15 cellular contexts compared by ENCODE assay signal in the genomic region with DNA sequence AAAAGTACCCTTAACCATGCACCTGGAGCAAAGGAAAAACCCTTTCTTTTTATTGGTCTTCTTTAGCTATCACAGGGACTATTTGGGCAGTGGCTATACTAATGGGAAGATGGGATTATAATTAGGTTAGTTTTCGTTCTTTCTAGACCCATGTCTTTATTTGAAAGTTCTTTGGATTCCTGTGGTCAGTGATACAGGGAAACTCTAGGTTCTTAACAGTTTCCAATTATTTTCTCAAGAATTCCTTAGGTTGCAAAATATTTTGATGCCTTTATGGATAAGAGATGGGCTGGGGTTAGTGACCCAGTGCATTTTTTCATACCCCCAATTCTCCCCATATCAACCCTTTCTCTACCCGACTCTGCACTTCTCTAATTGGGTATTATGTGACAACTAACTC. TPM values are rescaled to one million over a fixed set of nuclear protein-coding genes. Genes with fewer than 3 reads are reported as not detected.
DNase-seq lines count a peak whose midpoint lies in the region; ATAC-seq and TF ChIP-seq lines count a peak whose summit lies in the region.
"Had no signal": no experiment of that assay in that cellular context is flagged by ENCODE, and none has a peak within 500 bp of the region (broad histone marks: within the 10 kb centered on the region; RNA-seq: fewer than 3 reads in every experiment).

No MANE protein-coding gene starts in this region.

- peaks cover 74 to 80% of the 10 kb centered on the region in 2 donors for H3K4me1 Mint-ChIP-seq in natural killer cell
- peaks cover 44 to 53% of the 10 kb centered on the region in 2 donors for H3K4me1 Mint-ChIP-seq in natural killer cell treated with Interleukin-12 subunit alpha and Interleukin-12 subunit beta and Interleukin-15 and Interleukin-18, amount 100 ng/mL, for 72 hours (ENCODE audit: low read depth in 2 of 2)
- H3K4me1 Mint-ChIP-seq in T-cell = peaks cover 90 to 94% (median 90%) of the 10 kb centered on the region in 3 donors
- H3K4me1 Mint-ChIP-seq in immature natural killer cell = peaks cover 73 to 89% of the 10 kb centered on the region in 2 donors

- TF ChIP-seq CTCF in natural killer cell (IDR thresholded peaks at IDR 0.05) (no peak), fibroblast of the aortic adventitia (IDR thresholded peaks at IDR 0.05; ENCODE audit: insufficient read depth, low read length) (no peak), thyroid gland (IDR thresholded peaks at IDR 0.05) (no peak)

- H3K36me3 Mint-ChIP-seq in natural killer cell (no peaks in the 10 kb centered on the region), T-cell (no peaks in the 10 kb centered on the region), immature natural killer cell (no peaks in the 10 kb centered on the region)
- H3K36me3 Mint-ChIP-seq in natural killer cell treated with Interleukin-12 subunit alpha and Interleukin-12 subunit beta and Interleukin-15 and Interleukin-18, amount 100 ng/mL, for 72 hours = no peaks in the 10 kb centered on the region
- H3K36me3 Mint-ChIP-seq: stimulated activated naive B cell treated with anti-CD40 and anti-IgM and Interleukin-4, amounts not matched to agents 10 μg/mL and 1 μg/mL and 100 μg/mL, for 72 hours had no signal

- no peaks in the 10 kb centered on the region for H3K36me3 ChIP-seq in thyroid gland

- H3K4me3 ChIP-seq in fibroblast of the aortic adventitia (ENCODE audit: low read depth, low read length) (no peak overlapping the region), thyroid gland (replicated peaks in 1 of 3) (no peak overlapping the region)

- POLR2A ChIA-PET in T-cell (lab: Charles Lee) = interaction anchor here in 1 of 2 donors (0.5 to 0.6 kb wide), 2 partner anchors 28 to 48 kb away, joined by 3 read pairs; no protein-coding TSS in a partner anchor

- H3K27me3 Mint-ChIP-seq in natural killer cell (ENCODE audit: low read depth in 2 of 2) (no peaks in the 10 kb centered on the region), T-cell (no peaks in the 10 kb centered on the region), immature natural killer cell (ENCODE audit: low read depth in 3 of 3) (no peaks in the 10 kb centered on the region)
- H3K27me3 Mint-ChIP-seq in natural killer cell treated with Interleukin-12 subunit alpha and Interleukin-12 subunit beta and Interleukin-15 and Interleukin-18, amount 100 ng/mL, for 72 hours = no peaks in the 10 kb centered on the region
- H3K27me3 Mint-ChIP-seq: stimulated activated naive B cell treated with anti-CD40 and anti-IgM and Interleukin-4, amounts not matched to agents 10 μg/mL and 1 μg/mL and 100 μg/mL, for 72 hours had no signal

- ATAC-seq in natural killer cell (no peak), T-cell (replicated peaks in 1 of 4) (no peak)
- no peak for ATAC-seq in natural killer cell treated with Interleukin-12 subunit alpha and Interleukin-12 subunit beta and Interleukin-15 and Interleukin-18, amount 100 ng/mL, for 72 hours
- ATAC-seq: stimulated activated naive B cell treated with anti-CD40 and anti-IgM and Interleukin-4, amounts not matched to agents 10 μg/mL and 1 μg/mL and 100 μg/mL, for 72 hours had no signal

- CTCF ChIA-PET in T-cell (lab: Charles Lee) = interaction anchor here in 1 of 2 donors (1.2 kb wide), 1 partner anchor 27 kb away, joined by 3 read pairs; no protein-coding TSS in a partner anchor

- 61 to 64% methylated on average over 2 of the region's 2 CpGs for WGBS in thyroid gland, 2 donors

- H3K9me3 Mint-ChIP-seq in natural killer cell (no peaks in the 10 kb centered on the region), T-cell (no peaks in the 10 kb centered on the region), immature natural killer cell (no peaks in the 10 kb centered on the region)
- H3K9me3 Mint-ChIP-seq in natural killer cell treated with Interleukin-12 subunit alpha and Interleukin-12 subunit beta and Interleukin-15 and Interleukin-18, amount 100 ng/mL, for 72 hours = no peaks in the 10 kb centered on the region
- H3K9me3 Mint-ChIP-seq: stimulated activated naive B cell treated with anti-CD40 and anti-IgM and Interleukin-4, amounts not matched to agents 10 μg/mL and 1 μg/mL and 100 μg/mL, for 72 hours had no signal

- no peak for DNase-seq in natural killer cell
- DNase-seq in natural killer cell treated with Interleukin-12 subunit alpha and Interleukin-12 subunit beta and Interleukin-15 and Interleukin-18, amount 100 ng/mL, for 72 hours (ENCODE audit: low spot score) = no peak
- DNase-seq in T-cell = no peak
- peak; percentile 72 for DNase-seq in fibroblast of the aortic adventitia (ENCODE audit: low read depth)
- no peak for DNase-seq in thyroid gland
- no peak for DNase-seq in DMS53 (lab: John Stamatoyannopoulos, UW)
- DNase-seq in immature natural killer cell = no peak
- DNase-seq in NCI-H2081 (lab: John Stamatoyannopoulos, UW) = no peak
- DNase-seq: activated CD4-positive, alpha-beta T cell treated with anti-CD3 and anti-CD28 coated beads for 1 hour; activated gamma-delta T cell; dermis blood vessel endothelial cell; Kasumi-1; occipital lobe; stimulated activated naive B cell treated with anti-CD40 and anti-IgM and Interleukin-4, amounts not matched to agents 10 μg/mL and 1 μg/mL and 100 μg/mL, for 72 hours had no signal

- no peaks in the 10 kb centered on the region for H3K9me3 ChIP-seq in thyroid gland

- H3K4me3 Mint-ChIP-seq in natural killer cell (no peak overlapping the region), T-cell (peak overlapping the region in 1 of 3 donors; percentile 86), immature natural killer cell (no peak overlapping the region)
- no peak overlapping the region for H3K4me3 Mint-ChIP-seq in natural killer cell treated with Interleukin-12 subunit alpha and Interleukin-12 subunit beta and Interleukin-15 and Interleukin-18, amount 100 ng/mL, for 72 hours

- H3K27ac ChIP-seq in thyroid gland = peak overlapping the region in 2 of 3 donors; percentile 10 to 41
- H3K27ac ChIP-seq: C4-2B had no signal

- peaks cover 30 to 52% of the 10 kb centered on the region in 2 donors for H3K4me1 ChIP-seq in thyroid gland

- peak overlapping the region; percentile 83 to 92 for H3K27ac Mint-ChIP-seq in natural killer cell
- peak overlapping the region in 1 of 2 donors; percentile 81 for H3K27ac Mint-ChIP-seq in natural killer cell treated with Interleukin-12 subunit alpha and Interleukin-12 subunit beta and Interleukin-15 and Interleukin-18, amount 100 ng/mL, for 72 hours
- H3K27ac Mint-ChIP-seq in T-cell = peak overlapping the region; percentile 80 to 91
- peak overlapping the region in 2 of 6 donors; percentile 14 to 83 for H3K27ac Mint-ChIP-seq in immature natural killer cell
- H3K27ac Mint-ChIP-seq: stimulated activated naive B cell treated with anti-CD40 and anti-IgM and Interleukin-4, amounts not matched to agents 10 μg/mL and 1 μg/mL and 100 μg/mL, for 72 hours had no signal

- intact Hi-C loops in natural killer cell (cut with micrococcal nuclease) = no loop called here
- intact Hi-C loops in thyroid gland (cut with DNase I) = no loop called here

- no peak for TF ChIP-seq POLR2A in thyroid gland (IDR thresholded peaks at IDR 0.05)

- H3K27me3 ChIP-seq in thyroid gland = no peaks in the 10 kb centered on the region

RNA-seq across cellular contexts. Expression of a gene that starts 49.0 kb away (rescaled TPM):
- 100 to 1,000 TPM; 341 to 437 (median 344) TPM for total RNA-seq in natural killer cell
- 10 to 100 TPM; 44.0 to 81.5 TPM for total RNA-seq in natural killer cell treated with Interleukin-12 subunit alpha and Interleukin-12 subunit beta and Interleukin-15 and Interleukin-18, amount 100 ng/mL, for 72 hours
- 100 to 1,000 TPM; 296 to 481 (median 303) TPM for total RNA-seq in T-cell
- 127 and 524 TPM in 2 replicates for total RNA-seq in fibroblast of the aortic adventitia (ENCODE audit: low replicate concordance)
- total RNA-seq in thyroid gland = 100 to 1,000 TPM; 257 to 644 (median 358) TPM
- polyA plus RNA-seq in immature natural killer cell = 100 to 1,000 TPM; 336 to 513 (median 447) TPM
